Comparison of ENCODE assay signal across 2 cellular contexts in genomic region chr2:119469661-119470297, GRCh38.
A peak's percentile ranks its signal among the peaks of the same experiment; 100 is the strongest.
TF ChIP-seq lines count a peak whose summit lies in the region.

No MANE protein-coding gene starts in this region.

TF ChIP-seq in Ishikawa, 13 proteins besides CTCF, POLR2A, EP300 and RAD21:
- 0 out of 2 replicates have a peak, but pooled peaks have one; percentile 13 for TF ChIP-seq NFIC (IDR thresholded peaks at IDR 0.05)
- no peak for TF ChIP-seq CEBPB (IDR thresholded peaks at IDR 0.05)

TF ChIP-seq in WTC11, 78 proteins besides CTCF, POLR2A, EP300 and RAD21:
- TF ChIP-seq FOXJ3 (CRISPR knock-in tag; IDR thresholded peaks at IDR 0.05; ENCODE audit: borderline replicate concordance) (no peak), HMGXB4 (CRISPR knock-in tag; IDR thresholded peaks at IDR 0.05) (no peak), SMAD3 (CRISPR knock-in tag; IDR thresholded peaks at IDR 0.05; ENCODE audit: borderline replicate concordance) (no peak), SP1 (CRISPR knock-in tag; conservative IDR thresholded peaks at IDR 0.05) (no peak), PRRX2 (CRISPR knock-in tag; IDR thresholded peaks at IDR 0.05) (no peak), RELA (CRISPR knock-in tag; IDR thresholded peaks at IDR 0.05; ENCODE audit: borderline replicate concordance) (no peak), ATF3 (CRISPR knock-in tag; conservative IDR thresholded peaks at IDR 0.05) (no peak), JUN (CRISPR knock-in tag; IDR thresholded peaks at IDR 0.05) (no peak), CREB1 (CRISPR knock-in tag; IDR thresholded peaks at IDR 0.05) (no peak), USF2 (CRISPR knock-in tag; IDR thresholded peaks at IDR 0.05) (no peak), KAT7 (CRISPR knock-in tag; IDR thresholded peaks at IDR 0.05; ENCODE audit: borderline replicate concordance) (no peak), ESRRA (CRISPR knock-in tag; IDR thresholded peaks at IDR 0.05; ENCODE audit: borderline replicate concordance) (no peak), USF1 (CRISPR knock-in tag; IDR thresholded peaks at IDR 0.05) (no peak), ATF2 (CRISPR knock-in tag; IDR thresholded peaks at IDR 0.05; ENCODE audit: borderline replicate concordance, low read depth) (no peak), SOX15 (CRISPR knock-in tag; IDR thresholded peaks at IDR 0.05) (no peak), ELF4 (CRISPR knock-in tag; IDR thresholded peaks at IDR 0.05; ENCODE audit: low read depth) (no peak), IRF2 (CRISPR knock-in tag; IDR thresholded peaks at IDR 0.05; ENCODE audit: borderline replicate concordance, low read depth) (no peak), FOXP1 (CRISPR knock-in tag; IDR thresholded peaks at IDR 0.05; ENCODE audit: borderline replicate concordance) (no peak), ZNF263 (CRISPR knock-in tag; IDR thresholded peaks at IDR 0.05; ENCODE audit: low read depth) (no peak), SMAD4 (CRISPR knock-in tag; IDR thresholded peaks at IDR 0.05) (no peak)
